ENCODE assay signal across 24 cellular contexts in the genomic region with DNA sequence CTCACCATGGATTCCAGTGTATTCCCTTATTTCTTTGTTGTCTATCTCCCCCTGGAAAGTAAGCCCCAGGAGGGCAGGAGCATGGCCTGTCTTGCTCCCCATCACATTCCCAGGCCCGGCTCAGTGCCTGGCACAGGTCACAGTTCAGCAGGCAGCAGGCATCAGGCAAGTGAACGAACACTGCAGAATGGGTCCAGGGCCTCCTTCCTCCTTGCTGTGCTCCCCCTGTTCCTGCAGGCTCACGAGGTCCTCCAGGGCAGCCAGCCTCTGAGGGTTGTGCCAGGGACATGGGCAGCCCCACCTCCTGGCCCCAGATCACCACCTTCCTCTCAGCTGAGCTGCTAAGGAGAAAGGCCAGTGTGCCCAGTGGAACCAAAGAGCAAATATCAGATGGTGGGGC. TPM values are rescaled to one million over a fixed set of nuclear protein-coding genes. Genes with fewer than 3 reads are reported as not detected.
A peak's percentile ranks its signal among the peaks of the same experiment; 100 is the strongest.
DNase-seq lines count a peak whose midpoint lies in the region; ATAC-seq, FAIRE-seq and TF ChIP-seq lines count a peak whose summit lies in the region.
"Had no signal": no experiment of that assay in that cellular context is flagged by ENCODE, and none has a peak within 500 bp of the region (broad histone marks: within the 10 kb centered on the region; RNA-seq: fewer than 3 reads in every experiment).

No MANE protein-coding gene starts in this region.

- peaks cover 15% of the 10 kb centered on the region for H3K36me3 Mint-ChIP-seq in astrocyte (ENCODE audit: low read depth, unreplicated experiment)
- peaks cover 12% of the 10 kb centered on the region for H3K36me3 Mint-ChIP-seq in osteocyte (ENCODE audit: unreplicated experiment)
- peaks cover 9% of the 10 kb centered on the region for H3K36me3 Mint-ChIP-seq in endothelial cell (ENCODE audit: low read depth, unreplicated experiment)
- H3K36me3 Mint-ChIP-seq: activated naive CD8-positive, alpha-beta T cell treated with anti-CD3 and anti-CD28 coated beads, Interleukin-2, amount 10 ng/mL, durations not matched to agents 7 days and 5 days; CD8-positive, alpha-beta T cell; naive thymus-derived CD4-positive, alpha-beta T cell had no signal

- peak overlapping the region; percentile 72 for H3K27ac Mint-ChIP-seq in astrocyte (ENCODE audit: unreplicated experiment)
- H3K27ac Mint-ChIP-seq in osteocyte (ENCODE audit: unreplicated experiment) = no peak overlapping the region
- no peak overlapping the region for H3K27ac Mint-ChIP-seq in endothelial cell (ENCODE audit: unreplicated experiment)
- H3K27ac Mint-ChIP-seq: activated CD8-positive, alpha-beta T cell treated with anti-CD3 and anti-CD28 coated beads, Interleukin-2, amount 10 ng/mL, durations not matched to agents 7 days and 5 days; activated naive CD8-positive, alpha-beta T cell treated with anti-CD3 and anti-CD28 coated beads, Interleukin-2, amount 10 ng/mL, durations not matched to agents 7 days and 5 days; CD8-positive, alpha-beta T cell; naive thymus-derived CD4-positive, alpha-beta T cell; T-helper 1 cell treated with Interleukin-12 subunit alpha and Interleukin-12 subunit beta and Interleukin-4 antibody, amounts not matched to agents 30 μg/mL and 1 μg/mL, for 36 hours had no signal

- H3K79me2 ChIP-seq in astrocyte (ENCODE audit: insufficient read depth, low read length) = peaks cover 7% of the 10 kb centered on the region

- no peak overlapping the region for H3K4me3 ChIP-seq in AG04450 (ENCODE audit: low read depth, low read length)
- no peak overlapping the region for H3K4me3 ChIP-seq in astrocyte (ENCODE audit: insufficient read depth, low read depth, low read length)
- H3K4me3 ChIP-seq in left ventricle myocardium inferior = no peak overlapping the region
- H3K4me3 ChIP-seq: spleen, thyroid gland had no signal

- FAIRE-seq in astrocyte (lab: Jason Lieb, UNC) = no peak
- FAIRE-seq: A204.1 had no signal

- TF ChIP-seq CTCF in AG04450 (IDR thresholded peaks at IDR 0.05; ENCODE audit: low read depth, low read length) (no peak), astrocyte (IDR thresholded peaks at IDR 0.05; ENCODE audit: insufficient read depth, low read depth, low read length) (no peak), left ventricle myocardium inferior (IDR thresholded peaks at IDR 0.05; ENCODE audit: borderline replicate concordance) (no peak), osteocyte (IDR thresholded peaks at IDR 0.05) (no peak), endothelial cell (IDR thresholded peaks at IDR 0.05; ENCODE audit: unreplicated experiment) (no peak)

- H3K4me2 ChIP-seq in astrocyte (ENCODE audit: low read length) = no peak overlapping the region

- intact Hi-C loops in left ventricle myocardium inferior (cut with micrococcal nuclease) = loop anchor here (5.0 kb wide), 1 partner anchor 113 kb away; no protein-coding TSS in a partner anchor

- H3K4me3 Mint-ChIP-seq in astrocyte (ENCODE audit: unreplicated experiment) (no peak overlapping the region), osteocyte (ENCODE audit: unreplicated experiment) (no peak overlapping the region), endothelial cell (ENCODE audit: unreplicated experiment) (no peak overlapping the region)
- H3K4me3 Mint-ChIP-seq: activated CD8-positive, alpha-beta T cell treated with anti-CD3 and anti-CD28 coated beads, Interleukin-2, amount 10 ng/mL, durations not matched to agents 7 days and 5 days; activated naive CD8-positive, alpha-beta T cell treated with anti-CD3 and anti-CD28 coated beads, Interleukin-2, amount 10 ng/mL, durations not matched to agents 7 days and 5 days; CD8-positive, alpha-beta T cell; naive thymus-derived CD4-positive, alpha-beta T cell; T-helper 1 cell treated with Interleukin-12 subunit alpha and Interleukin-12 subunit beta and Interleukin-4 antibody, amounts not matched to agents 30 μg/mL and 1 μg/mL, for 36 hours had no signal

- H3K9me3 ChIP-seq in AG04450 (ENCODE audit: control insufficient read depth, insufficient read depth, low read length) (no peaks in the 10 kb centered on the region), astrocyte (ENCODE audit: insufficient read depth, low read depth, low read length) (no peaks in the 10 kb centered on the region), left ventricle myocardium inferior (replicated peaks) (no peaks in the 10 kb centered on the region)
- H3K9me3 ChIP-seq: spleen, thyroid gland had no signal

- no peaks in the 10 kb centered on the region for H3K27me3 ChIP-seq in AG04450 (ENCODE audit: control insufficient read depth, insufficient read depth, low read length)
- H3K27me3 ChIP-seq in astrocyte (ENCODE audit: insufficient read depth, low read length) = no peaks in the 10 kb centered on the region
- no peaks in the 10 kb centered on the region for H3K27me3 ChIP-seq in left ventricle myocardium inferior (ENCODE audit: low read depth)
- H3K27me3 ChIP-seq: spleen, thyroid gland had no signal

- ATAC-seq in GM19463 (IDR thresholded peaks at IDR 0.05; ENCODE audit: unreplicated experiment) = no peak
- ATAC-seq: activated CD8-positive, alpha-beta T cell treated with anti-CD3 and anti-CD28 coated beads, Interleukin-2, amount 10 ng/mL, durations not matched to agents 7 days and 5 days; CD8-positive, alpha-beta T cell; naive thymus-derived CD4-positive, alpha-beta T cell had no signal

- DNase-seq in AG04450 (ENCODE audit: low read depth, low spot score) = no peak
- DNase-seq in astrocyte (ENCODE audit: low read depth) = no peak
- DNase-seq in left ventricle myocardium inferior = peak; percentile 63
- DNase-seq in osteocyte (ENCODE audit: extremely low spot score, unreplicated experiment) = peak; percentile 60
- no peak for DNase-seq in anterior cingulate cortex (lab: John Stamatoyannopoulos, UW)
- no peak for DNase-seq in COLO829 (ENCODE audit: low spot score)
- DNase-seq in endothelial cell (ENCODE audit: low spot score) = no peak
- DNase-seq: activated CD8-positive, alpha-beta T cell treated with anti-CD3 and anti-CD28 coated beads, Interleukin-2, amount 10 ng/mL, durations not matched to agents 7 days and 5 days; activated naive CD8-positive, alpha-beta T cell treated with anti-CD3 and anti-CD28 coated beads, Interleukin-2, amount 10 ng/mL, durations not matched to agents 7 days and 5 days; CD8-positive, alpha-beta T cell; central memory CD4-positive, alpha-beta T cell; effector CD8-positive, alpha-beta T cell; MM.1S; naive thymus-derived CD4-positive, alpha-beta T cell; NCI-H187 treated with DMSO at 0.1 percent for 48 hours; NCI-H446; SHP77 treated with DMSO at 0.1 percent for 48 hours; spleen had no signal

- POLR2A ChIA-PET in AG04450 (lab: Yijun Ruan, JAX) = no interaction called here

- H3K27ac ChIP-seq in AG04450 (ENCODE audit: low read depth, low read length) (peak overlapping the region; percentile 57), astrocyte (ENCODE audit: low read depth, low read length) (no peak overlapping the region), left ventricle myocardium inferior (replicated peaks) (peak overlapping the region; percentile 78)
- H3K27ac ChIP-seq: VCaP had no signal

- H3K27me3 Mint-ChIP-seq in astrocyte (ENCODE audit: low read depth, unreplicated experiment) (no peaks in the 10 kb centered on the region), osteocyte (ENCODE audit: unreplicated experiment) (no peaks in the 10 kb centered on the region), endothelial cell (ENCODE audit: unreplicated experiment) (peaks cover 8% of the 10 kb centered on the region)

- H3K4me1 ChIP-seq in astrocyte (ENCODE audit: insufficient read depth, low read length) (peaks cover 18% of the 10 kb centered on the region), left ventricle myocardium inferior (peaks cover 81% of the 10 kb centered on the region)

- H3K4me1 Mint-ChIP-seq in astrocyte (ENCODE audit: low read depth, unreplicated experiment) (peaks cover 54% of the 10 kb centered on the region), osteocyte (ENCODE audit: unreplicated experiment) (peaks cover 17% of the 10 kb centered on the region), endothelial cell (ENCODE audit: unreplicated experiment) (peaks cover 57% of the 10 kb centered on the region)
- H3K4me1 Mint-ChIP-seq: activated naive CD8-positive, alpha-beta T cell treated with anti-CD3 and anti-CD28 coated beads, Interleukin-2, amount 10 ng/mL, durations not matched to agents 7 days and 5 days had no signal

- H3K9me3 Mint-ChIP-seq in astrocyte (ENCODE audit: unreplicated experiment) (no peaks in the 10 kb centered on the region), osteocyte (ENCODE audit: unreplicated experiment) (no peaks in the 10 kb centered on the region), endothelial cell (ENCODE audit: unreplicated experiment) (no peaks in the 10 kb centered on the region)
- H3K9me3 Mint-ChIP-seq: activated naive CD8-positive, alpha-beta T cell treated with anti-CD3 and anti-CD28 coated beads, Interleukin-2, amount 10 ng/mL, durations not matched to agents 7 days and 5 days; CD8-positive, alpha-beta T cell; T-helper 1 cell treated with Interleukin-12 subunit alpha and Interleukin-12 subunit beta and Interleukin-4 antibody, amounts not matched to agents 30 μg/mL and 1 μg/mL, for 36 hours had no signal

- H4K20me1 ChIP-seq in astrocyte (ENCODE audit: insufficient read depth, low read length) = peaks cover 7% of the 10 kb centered on the region

- H3K36me3 ChIP-seq in astrocyte (ENCODE audit: insufficient read depth, low read length) (peaks cover 14% of the 10 kb centered on the region), left ventricle myocardium inferior (peaks cover 42% of the 10 kb centered on the region)

- CTCF ChIA-PET in AG04450 (lab: Charles Lee) = interaction anchor here (18.8 kb wide), 1 partner anchor 112 kb away, joined by 507 read pairs; no protein-coding TSS in a partner anchor

- no peak overlapping the region for H3K9ac ChIP-seq in astrocyte (ENCODE audit: low read length)

- no peak overlapping the region for H2AFZ ChIP-seq in astrocyte (ENCODE audit: low read depth, low read length)

RNA-seq across cellular contexts. Expression of a gene that starts 41.8 kb away (rescaled TPM):
- polyA plus RNA-seq in AG04450 (2011; rRNA removed) = 255 and 334 TPM in 2 replicates
- 269 and 320 TPM in 2 replicates for polyA minus RNA-seq in AG04450 (2011; rRNA and poly(A)+ RNA removed)
- total RNA-seq in astrocyte (316 and 320 TPM in 2 replicates), left ventricle myocardium inferior (358 TPM), osteocyte (71.7 and 73.8 TPM in 2 replicates), endothelial cell (ENCODE audit: unreplicated experiment) (125 TPM)

RNA-seq across cellular contexts. Expression of a gene that starts 55.0 kb away (rescaled TPM):
- not detected in 2 replicates for polyA plus RNA-seq in AG04450 (2011; rRNA removed)
- not detected in 2 replicates for polyA minus RNA-seq in AG04450 (2011; rRNA and poly(A)+ RNA removed)
- total RNA-seq in astrocyte = not detected in 2 replicates
- total RNA-seq in left ventricle myocardium inferior = not detected
- not detected in 2 replicates for total RNA-seq in osteocyte
- total RNA-seq in endothelial cell (ENCODE audit: unreplicated experiment) = not detected
- total RNA-seq: activated CD8-positive, alpha-beta T cell treated with anti-CD3 and anti-CD28 coated beads, Interleukin-2, amount 10 ng/mL, durations not matched to agents 7 days and 5 days; activated naive CD8-positive, alpha-beta T cell treated with anti-CD3 and anti-CD28 coated beads, Interleukin-2, amount 10 ng/mL, durations not matched to agents 7 days and 5 days; CD8-positive, alpha-beta T cell; naive thymus-derived CD4-positive, alpha-beta T cell; posterior vena cava; spleen had no signal
- polyA plus RNA-seq: naive thymus-derived CD4-positive, alpha-beta T cell; spleen had no signal

Comparison
In these comparisons a context has a peak if more than half of its experiments do, and no peak if none do; other contexts are left out.
1. DNase-seq: peak in left ventricle myocardium inferior (single experiment) and osteocyte (single experiment); none in AG04450 (single experiment), astrocyte (single experiment), anterior cingulate cortex (0 of 58), COLO829 (single experiment) and endothelial cell (single experiment).